In genomic region chr5:39721394-39721793, GRCh38 we compare ENCODE assay signal across 17 cellular contexts.
DNase-seq lines count a peak whose midpoint lies in the region; ATAC-seq and TF ChIP-seq lines count a peak whose summit lies in the region.
"Had no signal": no experiment of that assay in that cellular context is flagged by ENCODE, and none has a peak within 500 bp of the region (broad histone marks: within the 10 kb centered on the region; RNA-seq: fewer than 3 reads in every experiment).

No MANE protein-coding gene starts in this region.

- no peaks in the 10 kb centered on the region for H3K4me1 ChIP-seq in aorta (ENCODE audit: control insufficient read depth in 1 of 2, insufficient read depth in 2 of 2, low read length in 2 of 2)
- no peaks in the 10 kb centered on the region for H3K4me1 ChIP-seq in effector memory CD4-positive, alpha-beta T cell (ENCODE audit: control insufficient read depth, insufficient read depth, low read length, poor library complexity, severe bottlenecking)
- H3K4me1 ChIP-seq: BLaER1 had no signal

- no peaks in the 10 kb centered on the region for H3K27me3 ChIP-seq in aorta (ENCODE audit: control insufficient read depth in 1 of 2, insufficient read depth in 2 of 2, low read length in 1 of 2)
- H3K27me3 ChIP-seq in effector memory CD4-positive, alpha-beta T cell (replicated peaks; ENCODE audit: control insufficient read depth, insufficient read depth, low read length, poor library complexity, severe bottlenecking) = no peaks in the 10 kb centered on the region
- H3K27me3 ChIP-seq: BLaER1 had no signal

- intact Hi-C loops in sciatic nerve (cut with DNase I) (no loop called here), aorta (cut with DNase I) (no loop called here)

- no peak overlapping the region for H3K27ac Mint-ChIP-seq in activated naive CD8-positive, alpha-beta T cell treated with anti-CD3 and anti-CD28 coated beads, Interleukin-2, amount 50 U/mL, for 24 hours
- no peak overlapping the region for H3K27ac Mint-ChIP-seq in activated naive CD8-positive, alpha-beta T cell treated with anti-CD3 and anti-CD28 coated beads for 36 hours
- H3K27ac Mint-ChIP-seq in glutamatergic neuron (ENCODE audit: unreplicated experiment) = no peak overlapping the region
- H3K27ac Mint-ChIP-seq: CD14-positive monocyte; CD4-positive, alpha-beta memory T cell had no signal

- H3K27ac ChIP-seq in aorta (ENCODE audit: low read depth in 1 of 2, low read length in 2 of 2) = no peak overlapping the region
- no peak overlapping the region for H3K27ac ChIP-seq in effector memory CD4-positive, alpha-beta T cell (ENCODE audit: insufficient read depth, low read length, poor library complexity, severe bottlenecking)
- H3K27ac ChIP-seq: BLaER1, HL-60 had no signal

- no peaks in the 10 kb centered on the region for H3K36me3 ChIP-seq in aorta (ENCODE audit: control insufficient read depth in 1 of 2, insufficient read depth in 2 of 2, low read length in 1 of 2)
- H3K36me3 ChIP-seq in effector memory CD4-positive, alpha-beta T cell (ENCODE audit: control insufficient read depth, insufficient read depth, low read length) = no peaks in the 10 kb centered on the region
- H3K36me3 ChIP-seq: BLaER1, HAP-1 had no signal

- peaks cover 2% of the 10 kb centered on the region for H3K27me3 Mint-ChIP-seq in activated naive CD8-positive, alpha-beta T cell treated with anti-CD3 and anti-CD28 coated beads, Interleukin-2, amount 50 U/mL, for 24 hours
- no peaks in the 10 kb centered on the region for H3K27me3 Mint-ChIP-seq in activated naive CD8-positive, alpha-beta T cell treated with anti-CD3 and anti-CD28 coated beads for 36 hours
- peaks cover 2% of the 10 kb centered on the region for H3K27me3 Mint-ChIP-seq in glutamatergic neuron (ENCODE audit: unreplicated experiment)
- H3K27me3 Mint-ChIP-seq: CD4-positive, alpha-beta memory T cell had no signal

- no peaks in the 10 kb centered on the region for H3K4me1 Mint-ChIP-seq in activated naive CD8-positive, alpha-beta T cell treated with anti-CD3 and anti-CD28 coated beads, Interleukin-2, amount 50 U/mL, for 24 hours
- peaks cover 4% of the 10 kb centered on the region for H3K4me1 Mint-ChIP-seq in activated naive CD8-positive, alpha-beta T cell treated with anti-CD3 and anti-CD28 coated beads for 36 hours
- H3K4me1 Mint-ChIP-seq in glutamatergic neuron (ENCODE audit: low read depth, unreplicated experiment) = no peaks in the 10 kb centered on the region
- H3K4me1 Mint-ChIP-seq: CD14-positive monocyte; CD4-positive, alpha-beta memory T cell had no signal

- WGBS in aorta, 2 donors = 93 to 95% methylated on average over 29 to 30 of the region's 30 CpGs

- H3K4me3 ChIP-seq in aorta (ENCODE audit: low read length in 2 of 2) = no peak overlapping the region
- H3K4me3 ChIP-seq in effector memory CD4-positive, alpha-beta T cell (ENCODE audit: insufficient read depth, low read depth, low read length, poor library complexity, severe bottlenecking) = no peak overlapping the region
- H3K4me3 ChIP-seq: BLaER1, HAP-1 had no signal

- in situ Hi-C loops in GM13977 (cut with MboI; ENCODE audit: low pct_unique_long_range_greater_than_20kb, low sequenced_read_pairs, unreplicated experiment) = loop anchor here (25.0 kb wide), 1 partner anchor 966 kb away; the partner anchor contains the start of gene PTGER4

- no peaks in the 10 kb centered on the region for H3K36me3 Mint-ChIP-seq in activated naive CD8-positive, alpha-beta T cell treated with anti-CD3 and anti-CD28 coated beads, Interleukin-2, amount 50 U/mL, for 24 hours (ENCODE audit: low read depth)
- no peaks in the 10 kb centered on the region for H3K36me3 Mint-ChIP-seq in activated naive CD8-positive, alpha-beta T cell treated with anti-CD3 and anti-CD28 coated beads for 36 hours
- H3K36me3 Mint-ChIP-seq in glutamatergic neuron (ENCODE audit: unreplicated experiment) = no peaks in the 10 kb centered on the region
- H3K36me3 Mint-ChIP-seq: CD14-positive monocyte; CD4-positive, alpha-beta memory T cell had no signal

- no peaks in the 10 kb centered on the region for H3K9me3 ChIP-seq in aorta (ENCODE audit: control insufficient read depth, low read length)
- H3K9me3 ChIP-seq in effector memory CD4-positive, alpha-beta T cell (ENCODE audit: control insufficient read depth, low read length) = no peaks in the 10 kb centered on the region
- H3K9me3 ChIP-seq: HAP-1 had no signal

- no peak for TF ChIP-seq CTCF in glutamatergic neuron (IDR thresholded peaks at IDR 0.05; ENCODE audit: partially characterized antibody, unreplicated experiment)
- no peak for TF ChIP-seq CTCF in GM13977 (IDR thresholded peaks at IDR 0.05; ENCODE audit: extremely low read depth, insufficient read depth, missing control alignments)

- no peaks in the 10 kb centered on the region for H3K9me3 Mint-ChIP-seq in activated naive CD8-positive, alpha-beta T cell treated with anti-CD3 and anti-CD28 coated beads, Interleukin-2, amount 50 U/mL, for 24 hours
- no peaks in the 10 kb centered on the region for H3K9me3 Mint-ChIP-seq in activated naive CD8-positive, alpha-beta T cell treated with anti-CD3 and anti-CD28 coated beads for 36 hours
- H3K9me3 Mint-ChIP-seq in glutamatergic neuron (ENCODE audit: unreplicated experiment) = no peaks in the 10 kb centered on the region
- H3K9me3 Mint-ChIP-seq: CD14-positive monocyte; CD4-positive, alpha-beta memory T cell had no signal

- DNase-seq in activated naive CD8-positive, alpha-beta T cell treated with anti-CD3 and anti-CD28 coated beads, Interleukin-2, amount 50 U/mL, for 24 hours = no peak
- no peak for DNase-seq in activated naive CD8-positive, alpha-beta T cell treated with anti-CD3 and anti-CD28 coated beads for 36 hours
- DNase-seq in glutamatergic neuron (peak; percentile 11), sciatic nerve (ENCODE audit: low spot score) (no peak), aorta (no peak), GM13977 (ENCODE audit: low spot score) (no peak)
- DNase-seq in effector memory CD4-positive, alpha-beta T cell = no peak
- DNase-seq: 8988T; CD4-positive, alpha-beta memory T cell; DMS153; DMS79; GDM1 had no signal

- ATAC-seq in activated naive CD8-positive, alpha-beta T cell treated with anti-CD3 and anti-CD28 coated beads, Interleukin-2, amount 50 U/mL, for 24 hours = peak; percentile 24
- ATAC-seq in sciatic nerve = peak; percentile 38
- ATAC-seq in aorta (ENCODE audit: low FRiP score) = peak; percentile 52
- no peak for ATAC-seq in GM19455 (IDR thresholded peaks at IDR 0.05; ENCODE audit: unreplicated experiment)

- H3K4me3 Mint-ChIP-seq in activated naive CD8-positive, alpha-beta T cell treated with anti-CD3 and anti-CD28 coated beads, Interleukin-2, amount 50 U/mL, for 24 hours = no peak overlapping the region
- H3K4me3 Mint-ChIP-seq in activated naive CD8-positive, alpha-beta T cell treated with anti-CD3 and anti-CD28 coated beads for 36 hours = no peak overlapping the region
- H3K4me3 Mint-ChIP-seq in glutamatergic neuron (ENCODE audit: unreplicated experiment) = no peak overlapping the region
- H3K4me3 Mint-ChIP-seq: CD14-positive monocyte; CD4-positive, alpha-beta memory T cell had no signal
